ENCODE assay signal across 22 cellular contexts in the genomic region with DNA sequence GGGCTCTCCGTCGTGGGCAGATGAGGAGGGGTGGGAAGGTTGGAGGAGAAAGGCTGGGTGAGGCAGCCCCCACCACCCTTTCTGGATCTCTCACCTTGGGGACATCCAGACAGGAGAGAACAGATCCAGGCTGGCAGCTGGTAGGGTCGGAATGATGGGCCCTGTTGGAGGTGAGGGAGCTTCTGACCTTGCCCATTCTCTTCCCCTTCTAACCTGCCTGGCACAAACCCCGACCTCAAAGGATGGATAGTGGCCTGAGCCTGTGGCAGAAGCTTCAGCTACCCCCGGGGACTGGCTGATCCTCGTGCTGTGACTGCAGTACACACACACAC. TPM values are rescaled to one million over a fixed set of nuclear protein-coding genes. Genes with fewer than 3 reads are reported as not detected.
"Had no signal": no experiment of that assay in that cellular context is flagged by ENCODE, and none has a peak within 500 bp of the region (broad histone marks: within the 10 kb centered on the region; RNA-seq: fewer than 3 reads in every experiment).

No MANE protein-coding gene starts in this region.

- H3K4me1 Mint-ChIP-seq: activated CD4-positive, alpha-beta T cell treated with anti-CD3 and anti-CD28 coated beads, Interleukin-2, amount 10 ng/mL, durations not matched to agents 24 days and 14 days; central memory CD8-positive, alpha-beta T cell had no signal

- H3K27ac ChIP-seq: body of pancreas, esophagus squamous epithelium, left lung, tibial nerve had no signal

- H3K4me1 ChIP-seq: body of pancreas, esophagus squamous epithelium, left lung, tibial nerve had no signal

- H3K27me3 Mint-ChIP-seq: activated CD4-positive, alpha-beta T cell treated with anti-CD3 and anti-CD28 coated beads, Interleukin-2, amount 10 ng/mL, durations not matched to agents 24 days and 14 days; central memory CD8-positive, alpha-beta T cell; memory B cell; naive thymus-derived CD8-positive, alpha-beta T cell had no signal

- H3K4me3 ChIP-seq: body of pancreas, esophagus squamous epithelium, left lung, tibial nerve had no signal

- H3K4me3 Mint-ChIP-seq: activated CD4-positive, alpha-beta T cell treated with anti-CD3 and anti-CD28 coated beads, Interleukin-2, amount 10 ng/mL, durations not matched to agents 24 days and 14 days; central memory CD8-positive, alpha-beta T cell; memory B cell; naive thymus-derived CD8-positive, alpha-beta T cell had no signal

- H3K27me3 ChIP-seq: body of pancreas, tibial nerve had no signal

- ATAC-seq: activated naive CD4-positive, alpha-beta T cell treated with anti-CD3 and anti-CD28 coated beads, Interleukin-2, amount 50 U/mL, for 72 hours; body of pancreas; left lung; naive thymus-derived CD8-positive, alpha-beta T cell had no signal

- H3K36me3 ChIP-seq: esophagus squamous epithelium, left lung, tibial nerve had no signal

- H3K36me3 Mint-ChIP-seq: activated naive CD4-positive, alpha-beta T cell treated with anti-CD3 and anti-CD28 coated beads, Interleukin-2, amount 50 U/mL, for 72 hours; memory B cell; naive thymus-derived CD8-positive, alpha-beta T cell had no signal

- DNase-seq: activated CD4-positive, CD25-positive, alpha-beta regulatory T cell; effector CD8-positive, alpha-beta T cell; esophagus squamous epithelium; hypothalamus; stimulated activated CD4-positive, alpha-beta T cell treated with anti-CD3 and anti-CD28 coated beads, Interleukin-12 subunit alpha, Interleukin-12 subunit beta, amount 100 ng/mL, for 4 hours had no signal

- H3K9me3 ChIP-seq: body of pancreas, esophagus squamous epithelium, left lung, tibial nerve had no signal

- H3K9me3 Mint-ChIP-seq: activated CD4-positive, alpha-beta T cell treated with anti-CD3 and anti-CD28 coated beads, Interleukin-2, amount 10 ng/mL, durations not matched to agents 24 days and 14 days; activated naive CD4-positive, alpha-beta T cell treated with anti-CD3 and anti-CD28 coated beads, Interleukin-2, amount 50 U/mL, for 72 hours; activated T-helper 2 cell treated with anti-CD3 and anti-CD28 coated beads, Interferon-gamma antibody, Interleukin-2, Interleukin-4, amounts not matched to agents 10 μg/mL and 5 μg/mL and 100 μg/mL, durations not matched to agents 14 hours and 24 hours and 36 hours; central memory CD8-positive, alpha-beta T cell; memory B cell; naive thymus-derived CD8-positive, alpha-beta T cell had no signal

- H3K27ac Mint-ChIP-seq: activated CD4-positive, alpha-beta T cell treated with anti-CD3 and anti-CD28 coated beads, Interleukin-2, amount 10 ng/mL, durations not matched to agents 24 days and 14 days; activated naive CD4-positive, alpha-beta T cell treated with anti-CD3 and anti-CD28 coated beads, Interleukin-2, amount 50 U/mL, for 72 hours; activated T-helper 2 cell treated with anti-CD3 and anti-CD28 coated beads, Interferon-gamma antibody, Interleukin-2, Interleukin-4, amounts not matched to agents 10 μg/mL and 5 μg/mL and 100 μg/mL, durations not matched to agents 14 hours and 24 hours and 36 hours; memory B cell had no signal

RNA-seq across cellular contexts. Expression of a gene that starts 6.0 kb away (rescaled TPM):
- total RNA-seq: activated CD4-positive, alpha-beta T cell treated with anti-CD3 and anti-CD28 coated beads, Interleukin-2, amount 10 ng/mL, durations not matched to agents 24 days and 14 days; activated CD8-positive, alpha-beta memory T cell treated with anti-CD3 and anti-CD28 coated beads for 36 hours; activated naive CD4-positive, alpha-beta T cell treated with anti-CD3 and anti-CD28 coated beads, Interleukin-2, amount 50 U/mL, for 72 hours; activated T-helper 2 cell treated with anti-CD3 and anti-CD28 coated beads, Interferon-gamma antibody, Interleukin-2, Interleukin-4, amounts not matched to agents 10 μg/mL and 5 μg/mL and 100 μg/mL, durations not matched to agents 14 hours and 24 hours and 36 hours; body of pancreas; endothelial cell of umbilical vein; esophagus squamous epithelium; fibroblast of villous mesenchyme; glomerular endothelial cell; kidney; left lung; mucosa of gallbladder; naive thymus-derived CD8-positive, alpha-beta T cell; omental fat pad; SK-MEL-5; tibial nerve had no signal

RNA-seq across cellular contexts. Expression of a gene that starts 29.2 kb away (rescaled TPM):
- total RNA-seq: activated naive CD4-positive, alpha-beta T cell treated with anti-CD3 and anti-CD28 coated beads, Interleukin-2, amount 50 U/mL, for 72 hours; endothelial cell of umbilical vein; esophagus squamous epithelium; fibroblast of villous mesenchyme; mucosa of gallbladder; naive thymus-derived CD8-positive, alpha-beta T cell had no signal
